In the genomic region with DNA sequence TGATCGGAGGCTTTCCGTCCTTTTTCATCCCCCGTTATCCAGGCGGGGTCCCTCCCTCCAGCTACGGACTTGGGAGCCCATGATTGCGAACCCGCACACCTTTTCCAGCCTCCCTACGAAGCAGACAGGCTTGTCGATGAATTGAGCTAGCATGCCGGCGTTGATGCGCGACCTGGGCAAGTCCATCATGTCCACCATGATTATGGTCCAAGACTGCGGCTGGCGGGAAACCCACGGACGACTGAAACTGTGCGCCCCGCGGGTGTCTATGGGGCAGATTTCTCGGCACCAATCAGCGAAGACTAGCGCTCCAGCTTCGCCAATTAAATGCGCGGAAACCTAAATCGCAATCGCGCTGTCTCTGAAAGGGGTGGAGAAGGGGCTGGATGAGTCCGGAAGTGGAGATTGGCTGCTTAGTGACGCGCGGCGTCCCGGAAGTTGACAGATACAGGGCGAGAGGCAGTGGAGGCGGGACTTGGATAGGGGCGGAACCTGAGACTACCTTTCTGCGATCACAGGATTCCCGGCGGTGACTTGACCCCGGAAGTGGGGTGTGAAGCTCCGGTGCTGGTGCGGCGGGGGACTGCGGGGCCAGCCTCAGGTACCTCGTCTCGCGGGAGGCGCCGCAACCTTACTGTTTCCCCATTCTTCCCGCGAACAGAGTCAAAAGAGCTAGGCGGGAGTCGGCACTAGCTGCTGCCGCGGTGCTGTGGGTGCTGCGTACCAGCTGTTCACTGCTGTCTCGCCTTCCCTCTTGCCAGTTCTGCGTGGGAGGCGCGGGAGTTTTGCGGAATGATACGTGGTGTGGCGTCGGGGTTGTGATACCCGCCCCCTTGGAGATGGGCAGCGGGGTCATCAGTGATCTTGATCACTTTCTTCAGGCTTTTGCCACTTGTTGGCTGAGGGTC, we compare ENCODE assay signal across 1 cellular context.
TF ChIP-seq lines count a peak whose summit lies in the region.

A gene (plus strand): TSS at position 532 of the 908 bp plus-strand sequence. CDS start 32,620 bp downstream, outside the sequence.

TF ChIP-seq in GM12878, 131 proteins besides CTCF, POLR2A, EP300 and RAD21 (continued from another document and continues in another):
- TF ChIP-seq, protein P1, sequence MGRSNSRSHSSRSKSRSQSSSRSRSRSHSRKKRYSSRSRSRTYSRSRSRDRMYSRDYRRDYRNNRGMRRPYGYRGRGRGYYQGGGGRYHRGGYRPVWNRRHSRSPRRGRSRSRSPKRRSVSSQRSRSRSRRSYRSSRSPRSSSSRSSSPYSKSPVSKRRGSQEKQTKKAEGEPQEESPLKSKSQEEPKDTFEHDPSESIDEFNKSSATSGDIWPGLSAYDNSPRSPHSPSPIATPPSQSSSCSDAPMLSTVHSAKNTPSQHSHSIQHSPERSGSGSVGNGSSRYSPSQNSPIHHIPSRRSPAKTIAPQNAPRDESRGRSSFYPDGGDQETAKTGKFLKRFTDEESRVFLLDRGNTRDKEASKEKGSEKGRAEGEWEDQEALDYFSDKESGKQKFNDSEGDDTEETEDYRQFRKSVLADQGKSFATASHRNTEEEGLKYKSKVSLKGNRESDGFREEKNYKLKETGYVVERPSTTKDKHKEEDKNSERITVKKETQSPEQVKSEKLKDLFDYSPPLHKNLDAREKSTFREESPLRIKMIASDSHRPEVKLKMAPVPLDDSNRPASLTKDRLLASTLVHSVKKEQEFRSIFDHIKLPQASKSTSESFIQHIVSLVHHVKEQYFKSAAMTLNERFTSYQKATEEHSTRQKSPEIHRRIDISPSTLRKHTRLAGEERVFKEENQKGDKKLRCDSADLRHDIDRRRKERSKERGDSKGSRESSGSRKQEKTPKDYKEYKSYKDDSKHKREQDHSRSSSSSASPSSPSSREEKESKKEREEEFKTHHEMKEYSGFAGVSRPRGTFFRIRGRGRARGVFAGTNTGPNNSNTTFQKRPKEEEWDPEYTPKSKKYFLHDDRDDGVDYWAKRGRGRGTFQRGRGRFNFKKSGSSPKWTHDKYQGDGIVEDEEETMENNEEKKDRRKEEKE (IDR thresholded peaks at IDR 0.05): no peak
- TF ChIP-seq ZNF274 (IDR thresholded peaks at IDR 0.05; ENCODE audit: insufficient read depth, insufficient read length) (no peak), EGR1 (IDR thresholded peaks at IDR 0.05; ENCODE audit: borderline replicate concordance in 1 of 2, low read depth in 2 of 2, low read length in 2 of 2) (peak; percentile 62 to 95), CHD1 (IDR thresholded peaks at IDR 0.05; ENCODE audit: low read depth, low read length) (no peak), POLR2AphosphoS5 (IDR thresholded peaks at IDR 0.05; ENCODE audit: low read length) (peak; percentile 93), ZNF207 (IDR thresholded peaks at IDR 0.05; ENCODE audit: borderline replicate concordance) (peak; percentile 39; the same call in 1 of the 2 replicates), GATAD2B (conservative IDR thresholded peaks at IDR 0.05; ENCODE audit: low read depth) (peak; percentile 93), PAX5 (IDR thresholded peaks at IDR 0.05; ENCODE audit: borderline replicate concordance, low read depth, low read length) (0 out of 2 replicates have a peak, but pooled peaks have one; percentile 11), RB1 (IDR thresholded peaks at IDR 0.05; ENCODE audit: borderline replicate concordance) (peak; percentile 99), BRCA1 (IDR thresholded peaks at IDR 0.05; ENCODE audit: low read depth, low read length) (peak; percentile 57; the same call in 1 of the 2 replicates), IKZF1 (conservative IDR thresholded peaks at IDR 0.05) (peak; percentile 92), RAD51 (IDR thresholded peaks at IDR 0.05) (no peak), MXI1 (IDR thresholded peaks at IDR 0.05; ENCODE audit: low read depth, low read length) (peak; percentile 91), HCFC1 (IDR thresholded peaks at IDR 0.05; ENCODE audit: low read length) (peak; percentile 48), YBX1 (IDR thresholded peaks at IDR 0.05) (no peak), TCF12 (IDR thresholded peaks at IDR 0.05; ENCODE audit: low read depth, low read length) (peak; percentile 60; the same call in 1 of the 2 replicates), NR2C2 (IDR thresholded peaks at IDR 0.05; ENCODE audit: borderline replicate concordance, control insufficient read depth, insufficient read length, low read depth) (no peak), ZBED1 (IDR thresholded peaks at IDR 0.05; ENCODE audit: borderline replicate concordance) (0 out of 2 replicates have a peak, but pooled peaks have one; percentile 26), KDM1A (IDR thresholded peaks at IDR 0.05; ENCODE audit: borderline replicate concordance) (no peak), CBFB (IDR thresholded peaks at IDR 0.05; ENCODE audit: low read depth) (peak; percentile 33), LARP7 (IDR thresholded peaks at IDR 0.05) (peak; percentile 71; the same call in 1 of the 2 replicates), CEBPB (IDR thresholded peaks at IDR 0.05; ENCODE audit: borderline replicate concordance in 1 of 2, low read depth in 2 of 2, low read length in 2 of 2) (no peak), RBBP5 (conservative IDR thresholded peaks at IDR 0.05) (no peak)
- TF ChIP-seq, protein P2, sequence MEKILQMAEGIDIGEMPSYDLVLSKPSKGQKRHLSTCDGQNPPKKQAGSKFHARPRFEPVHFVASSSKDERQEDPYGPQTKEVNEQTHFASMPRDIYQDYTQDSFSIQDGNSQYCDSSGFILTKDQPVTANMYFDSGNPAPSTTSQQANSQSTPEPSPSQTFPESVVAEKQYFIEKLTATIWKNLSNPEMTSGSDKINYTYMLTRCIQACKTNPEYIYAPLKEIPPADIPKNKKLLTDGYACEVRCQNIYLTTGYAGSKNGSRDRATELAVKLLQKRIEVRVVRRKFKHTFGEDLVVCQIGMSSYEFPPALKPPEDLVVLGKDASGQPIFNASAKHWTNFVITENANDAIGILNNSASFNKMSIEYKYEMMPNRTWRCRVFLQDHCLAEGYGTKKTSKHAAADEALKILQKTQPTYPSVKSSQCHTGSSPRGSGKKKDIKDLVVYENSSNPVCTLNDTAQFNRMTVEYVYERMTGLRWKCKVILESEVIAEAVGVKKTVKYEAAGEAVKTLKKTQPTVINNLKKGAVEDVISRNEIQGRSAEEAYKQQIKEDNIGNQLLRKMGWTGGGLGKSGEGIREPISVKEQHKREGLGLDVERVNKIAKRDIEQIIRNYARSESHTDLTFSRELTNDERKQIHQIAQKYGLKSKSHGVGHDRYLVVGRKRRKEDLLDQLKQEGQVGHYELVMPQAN (conservative IDR thresholded peaks at IDR 0.05): peak; percentile 94
- TF ChIP-seq, protein P3, sequence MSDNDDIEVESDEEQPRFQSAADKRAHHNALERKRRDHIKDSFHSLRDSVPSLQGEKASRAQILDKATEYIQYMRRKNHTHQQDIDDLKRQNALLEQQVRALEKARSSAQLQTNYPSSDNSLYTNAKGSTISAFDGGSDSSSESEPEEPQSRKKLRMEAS (IDR thresholded peaks at IDR 0.05; ENCODE audit: low read depth, low read length): peak; percentile 64
- TF ChIP-seq, protein P4, sequence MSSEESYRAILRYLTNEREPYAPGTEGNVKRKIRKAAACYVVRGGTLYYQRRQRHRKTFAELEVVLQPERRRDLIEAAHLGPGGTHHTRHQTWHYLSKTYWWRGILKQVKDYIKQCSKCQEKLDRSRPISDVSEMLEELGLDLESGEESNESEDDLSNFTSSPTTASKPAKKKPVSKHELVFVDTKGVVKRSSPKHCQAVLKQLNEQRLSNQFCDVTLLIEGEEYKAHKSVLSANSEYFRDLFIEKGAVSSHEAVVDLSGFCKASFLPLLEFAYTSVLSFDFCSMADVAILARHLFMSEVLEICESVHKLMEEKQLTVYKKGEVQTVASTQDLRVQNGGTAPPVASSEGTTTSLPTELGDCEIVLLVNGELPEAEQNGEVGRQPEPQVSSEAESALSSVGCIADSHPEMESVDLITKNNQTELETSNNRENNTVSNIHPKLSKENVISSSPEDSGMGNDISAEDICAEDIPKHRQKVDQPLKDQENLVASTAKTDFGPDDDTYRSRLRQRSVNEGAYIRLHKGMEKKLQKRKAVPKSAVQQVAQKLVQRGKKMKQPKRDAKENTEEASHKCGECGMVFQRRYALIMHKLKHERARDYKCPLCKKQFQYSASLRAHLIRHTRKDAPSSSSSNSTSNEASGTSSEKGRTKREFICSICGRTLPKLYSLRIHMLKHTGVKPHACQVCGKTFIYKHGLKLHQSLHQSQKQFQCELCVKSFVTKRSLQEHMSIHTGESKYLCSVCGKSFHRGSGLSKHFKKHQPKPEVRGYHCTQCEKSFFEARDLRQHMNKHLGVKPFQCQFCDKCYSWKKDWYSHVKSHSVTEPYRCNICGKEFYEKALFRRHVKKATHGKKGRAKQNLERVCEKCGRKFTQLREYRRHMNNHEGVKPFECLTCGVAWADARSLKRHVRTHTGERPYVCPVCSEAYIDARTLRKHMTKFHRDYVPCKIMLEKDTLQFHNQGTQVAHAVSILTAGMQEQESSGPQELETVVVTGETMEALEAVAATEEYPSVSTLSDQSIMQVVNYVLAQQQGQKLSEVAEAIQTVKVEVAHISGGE (CRISPR knock-in tag; IDR thresholded peaks at IDR 0.05): no peak
- TF ChIP-seq, protein P5, sequence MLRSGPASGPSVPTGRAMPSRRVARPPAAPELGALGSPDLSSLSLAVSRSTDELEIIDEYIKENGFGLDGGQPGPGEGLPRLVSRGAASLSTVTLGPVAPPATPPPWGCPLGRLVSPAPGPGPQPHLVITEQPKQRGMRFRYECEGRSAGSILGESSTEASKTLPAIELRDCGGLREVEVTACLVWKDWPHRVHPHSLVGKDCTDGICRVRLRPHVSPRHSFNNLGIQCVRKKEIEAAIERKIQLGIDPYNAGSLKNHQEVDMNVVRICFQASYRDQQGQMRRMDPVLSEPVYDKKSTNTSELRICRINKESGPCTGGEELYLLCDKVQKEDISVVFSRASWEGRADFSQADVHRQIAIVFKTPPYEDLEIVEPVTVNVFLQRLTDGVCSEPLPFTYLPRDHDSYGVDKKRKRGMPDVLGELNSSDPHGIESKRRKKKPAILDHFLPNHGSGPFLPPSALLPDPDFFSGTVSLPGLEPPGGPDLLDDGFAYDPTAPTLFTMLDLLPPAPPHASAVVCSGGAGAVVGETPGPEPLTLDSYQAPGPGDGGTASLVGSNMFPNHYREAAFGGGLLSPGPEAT (IDR thresholded peaks at IDR 0.05; ENCODE audit: low read depth): peak; percentile 76
- TF ChIP-seq, protein P6, sequence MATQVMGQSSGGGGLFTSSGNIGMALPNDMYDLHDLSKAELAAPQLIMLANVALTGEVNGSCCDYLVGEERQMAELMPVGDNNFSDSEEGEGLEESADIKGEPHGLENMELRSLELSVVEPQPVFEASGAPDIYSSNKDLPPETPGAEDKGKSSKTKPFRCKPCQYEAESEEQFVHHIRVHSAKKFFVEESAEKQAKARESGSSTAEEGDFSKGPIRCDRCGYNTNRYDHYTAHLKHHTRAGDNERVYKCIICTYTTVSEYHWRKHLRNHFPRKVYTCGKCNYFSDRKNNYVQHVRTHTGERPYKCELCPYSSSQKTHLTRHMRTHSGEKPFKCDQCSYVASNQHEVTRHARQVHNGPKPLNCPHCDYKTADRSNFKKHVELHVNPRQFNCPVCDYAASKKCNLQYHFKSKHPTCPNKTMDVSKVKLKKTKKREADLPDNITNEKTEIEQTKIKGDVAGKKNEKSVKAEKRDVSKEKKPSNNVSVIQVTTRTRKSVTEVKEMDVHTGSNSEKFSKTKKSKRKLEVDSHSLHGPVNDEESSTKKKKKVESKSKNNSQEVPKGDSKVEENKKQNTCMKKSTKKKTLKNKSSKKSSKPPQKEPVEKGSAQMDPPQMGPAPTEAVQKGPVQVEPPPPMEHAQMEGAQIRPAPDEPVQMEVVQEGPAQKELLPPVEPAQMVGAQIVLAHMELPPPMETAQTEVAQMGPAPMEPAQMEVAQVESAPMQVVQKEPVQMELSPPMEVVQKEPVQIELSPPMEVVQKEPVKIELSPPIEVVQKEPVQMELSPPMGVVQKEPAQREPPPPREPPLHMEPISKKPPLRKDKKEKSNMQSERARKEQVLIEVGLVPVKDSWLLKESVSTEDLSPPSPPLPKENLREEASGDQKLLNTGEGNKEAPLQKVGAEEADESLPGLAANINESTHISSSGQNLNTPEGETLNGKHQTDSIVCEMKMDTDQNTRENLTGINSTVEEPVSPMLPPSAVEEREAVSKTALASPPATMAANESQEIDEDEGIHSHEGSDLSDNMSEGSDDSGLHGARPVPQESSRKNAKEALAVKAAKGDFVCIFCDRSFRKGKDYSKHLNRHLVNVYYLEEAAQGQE (IDR thresholded peaks at IDR 0.05; ENCODE audit: low read depth, low read length): 0 out of 2 replicates have a peak, but pooled peaks have one; percentile 4
- TF ChIP-seq, protein P7, sequence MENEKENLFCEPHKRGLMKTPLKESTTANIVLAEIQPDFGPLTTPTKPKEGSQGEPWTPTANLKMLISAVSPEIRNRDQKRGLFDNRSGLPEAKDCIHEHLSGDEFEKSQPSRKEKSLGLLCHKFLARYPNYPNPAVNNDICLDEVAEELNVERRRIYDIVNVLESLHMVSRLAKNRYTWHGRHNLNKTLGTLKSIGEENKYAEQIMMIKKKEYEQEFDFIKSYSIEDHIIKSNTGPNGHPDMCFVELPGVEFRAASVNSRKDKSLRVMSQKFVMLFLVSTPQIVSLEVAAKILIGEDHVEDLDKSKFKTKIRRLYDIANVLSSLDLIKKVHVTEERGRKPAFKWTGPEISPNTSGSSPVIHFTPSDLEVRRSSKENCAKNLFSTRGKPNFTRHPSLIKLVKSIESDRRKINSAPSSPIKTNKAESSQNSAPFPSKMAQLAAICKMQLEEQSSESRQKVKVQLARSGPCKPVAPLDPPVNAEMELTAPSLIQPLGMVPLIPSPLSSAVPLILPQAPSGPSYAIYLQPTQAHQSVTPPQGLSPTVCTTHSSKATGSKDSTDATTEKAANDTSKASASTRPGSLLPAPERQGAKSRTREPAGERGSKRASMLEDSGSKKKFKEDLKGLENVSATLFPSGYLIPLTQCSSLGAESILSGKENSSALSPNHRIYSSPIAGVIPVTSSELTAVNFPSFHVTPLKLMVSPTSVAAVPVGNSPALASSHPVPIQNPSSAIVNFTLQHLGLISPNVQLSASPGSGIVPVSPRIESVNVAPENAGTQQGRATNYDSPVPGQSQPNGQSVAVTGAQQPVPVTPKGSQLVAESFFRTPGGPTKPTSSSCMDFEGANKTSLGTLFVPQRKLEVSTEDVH (IDR thresholded peaks at IDR 0.05; ENCODE audit: low read depth, partially characterized antibody): peak; percentile 97
- TF ChIP-seq, protein P8, sequence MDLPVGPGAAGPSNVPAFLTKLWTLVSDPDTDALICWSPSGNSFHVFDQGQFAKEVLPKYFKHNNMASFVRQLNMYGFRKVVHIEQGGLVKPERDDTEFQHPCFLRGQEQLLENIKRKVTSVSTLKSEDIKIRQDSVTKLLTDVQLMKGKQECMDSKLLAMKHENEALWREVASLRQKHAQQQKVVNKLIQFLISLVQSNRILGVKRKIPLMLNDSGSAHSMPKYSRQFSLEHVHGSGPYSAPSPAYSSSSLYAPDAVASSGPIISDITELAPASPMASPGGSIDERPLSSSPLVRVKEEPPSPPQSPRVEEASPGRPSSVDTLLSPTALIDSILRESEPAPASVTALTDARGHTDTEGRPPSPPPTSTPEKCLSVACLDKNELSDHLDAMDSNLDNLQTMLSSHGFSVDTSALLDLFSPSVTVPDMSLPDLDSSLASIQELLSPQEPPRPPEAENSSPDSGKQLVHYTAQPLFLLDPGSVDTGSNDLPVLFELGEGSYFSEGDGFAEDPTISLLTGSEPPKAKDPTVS (IDR thresholded peaks at IDR 0.05; ENCODE audit: low read depth, low read length): no peak
